In the genomic region with DNA sequence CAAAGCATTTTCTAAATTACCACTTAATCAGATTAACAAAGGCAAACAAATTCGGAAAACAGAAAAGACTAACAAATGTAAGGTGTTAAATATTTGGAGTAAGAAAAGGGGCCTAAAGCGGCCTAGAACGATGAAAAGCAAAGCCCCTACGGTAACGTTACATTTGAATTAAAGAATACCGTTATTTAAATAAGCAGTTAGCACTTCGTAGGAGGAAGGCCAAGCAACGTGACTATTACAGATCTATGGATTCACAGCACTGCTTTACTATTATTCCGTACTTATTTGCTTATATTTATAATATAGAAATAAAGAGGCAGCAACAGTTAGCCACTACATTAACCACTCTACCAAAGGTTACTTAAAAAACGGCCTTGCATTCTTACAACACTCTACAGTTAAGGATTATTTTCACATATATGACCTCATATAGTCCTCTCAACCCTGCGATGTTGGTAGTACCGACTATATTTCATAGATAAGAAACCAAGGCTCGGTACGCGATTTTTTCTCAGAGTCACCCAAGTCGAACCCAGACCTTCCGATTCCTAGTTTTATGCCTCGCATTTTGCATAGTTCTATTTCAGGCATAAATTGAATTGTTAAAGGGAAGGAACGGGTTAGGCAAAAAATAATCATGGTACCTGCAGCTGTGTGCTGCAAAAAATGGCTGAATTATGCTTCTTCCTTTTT, we compare ENCODE assay signal across 8 cellular contexts. TPM values are rescaled to one million over a fixed set of nuclear protein-coding genes. Genes with fewer than 3 reads are reported as not detected.
DNase-seq lines count a peak whose midpoint lies in the region; ATAC-seq, FAIRE-seq and TF ChIP-seq lines count a peak whose summit lies in the region.

No MANE protein-coding gene starts in this region.

- peak overlapping the region; percentile 93 for H3K27ac Mint-ChIP-seq in nephron progenitor cell

- peak; percentile 3 for DNase-seq in stimulated activated CD4-positive, alpha-beta T cell treated with anti-CD3 and anti-CD28 coated beads, Interleukin-15, amount 100 ng/mL, for 24 hours
- no peak for DNase-seq in stimulated activated CD4-positive, alpha-beta T cell treated with anti-CD3 and anti-CD28 coated beads, Interleukin-1b, Interleukin-23, amount 100 ng/mL, for 48 hours
- no peak for DNase-seq in RWPE2 (ENCODE audit: low spot score)
- peak; percentile 49 for DNase-seq in endothelial cell of umbilical vein (ENCODE audit: low read depth, low spot score)
- no peak for DNase-seq in nephron progenitor cell
- no peak for DNase-seq in stimulated activated CD8-positive, alpha-beta memory T cell treated with anti-CD3 and anti-CD28 coated beads, Interleukin-4, amount 100 ng/mL, for 48 hours
- DNase-seq in stimulated activated CD4-positive, alpha-beta T cell treated with anti-CD3 and anti-CD28 coated beads, Interleukin-4, amount 100 ng/mL, for 4 hours, result no peak
- DNase-seq in activated CD4-positive, CD25-positive, alpha-beta regulatory T cell (lab: John Stamatoyannopoulos, UW), result no peak

- H4K20me1 ChIP-seq in endothelial cell of umbilical vein (replicated peaks; ENCODE audit: control insufficient read depth, extremely low read depth, insufficient read depth, low read length), result no peaks in the 10 kb centered on the region

- CTCF ChIA-PET in endothelial cell of umbilical vein (lab: Charles Lee), result no interaction called here

- peaks cover 25% of the 10 kb centered on the region for H3K79me2 ChIP-seq in endothelial cell of umbilical vein (ENCODE audit: control insufficient read depth, insufficient read depth, low read length)

- dilution Hi-C loops in endothelial cell of umbilical vein (cut with MboI; ENCODE audit: extremely low pct_ligation_motif_present, low sequenced_read_pairs), result no loop called here

- H3K27me3 ChIP-seq in RWPE2 (ENCODE audit: insufficient read depth, poor library complexity, severe bottlenecking) (no peaks in the 10 kb centered on the region), endothelial cell of umbilical vein (ENCODE audit: control insufficient read depth in 2 of 2, insufficient read depth in 2 of 2, low read length in 2 of 2) (no peaks in the 10 kb centered on the region)

- peaks cover 33% of the 10 kb centered on the region for H3K36me3 Mint-ChIP-seq in nephron progenitor cell (ENCODE audit: low read depth)

- no peaks in the 10 kb centered on the region for H3K36me3 ChIP-seq in RWPE2 (ENCODE audit: low read depth)
- H3K36me3 ChIP-seq in endothelial cell of umbilical vein (ENCODE audit: control insufficient read depth in 2 of 2, extremely low read depth in 1 of 2, insufficient read depth in 2 of 2, low read length in 2 of 2), result no peaks in the 10 kb centered on the region

- TF ChIP-seq CTCF in RWPE2 (IDR thresholded peaks at IDR 0.05; ENCODE audit: poor library complexity, severe bottlenecking) (no peak), endothelial cell of umbilical vein (IDR thresholded peaks at IDR 0.05; ENCODE audit: extremely low read depth in 1 of 2, insufficient read depth in 1 of 2, low read depth in 1 of 2, low read length in 2 of 2) (no peak), nephron progenitor cell (IDR thresholded peaks at IDR 0.05) (no peak)

- peak; percentile 86 for FAIRE-seq in endothelial cell of umbilical vein (lab: Jason Lieb, UNC)

- no peaks in the 10 kb centered on the region for H3K9me1 ChIP-seq in endothelial cell of umbilical vein (replicated peaks; ENCODE audit: control insufficient read depth, extremely low read depth, insufficient read depth, low read length)

- H3K4me3 ChIP-seq in RWPE2 (ENCODE audit: severe bottlenecking) (peak overlapping the region; percentile 85), endothelial cell of umbilical vein (replicated peaks in 1 of 3; ENCODE audit: insufficient read depth in 1 of 3, low read depth in 1 of 3, low read length in 3 of 3) (peak overlapping the region; percentile 81 to 93 (median 86))

- H2AFZ ChIP-seq in endothelial cell of umbilical vein (ENCODE audit: low read depth, low read length), result no peak overlapping the region

- peak overlapping the region; percentile 91 for H3K4me3 Mint-ChIP-seq in nephron progenitor cell

- no peak for TF ChIP-seq POLR2A in endothelial cell of umbilical vein (IDR thresholded peaks at IDR 0.05; ENCODE audit: low read depth, low read length)

- POLR2A ChIA-PET in endothelial cell of umbilical vein (lab: Charles Lee), result no interaction called here

- no peaks in the 10 kb centered on the region for H3K9me3 Mint-ChIP-seq in nephron progenitor cell

- no peaks in the 10 kb centered on the region for H3K4me1 ChIP-seq in RWPE2 (ENCODE audit: insufficient read depth, poor library complexity, severe bottlenecking)
- H3K4me1 ChIP-seq in endothelial cell of umbilical vein (ENCODE audit: control insufficient read depth, extremely low read depth, insufficient read depth, low read length), result peaks cover 8% of the 10 kb centered on the region

- peaks cover 3% of the 10 kb centered on the region for H3K27me3 Mint-ChIP-seq in nephron progenitor cell (ENCODE audit: low read depth, poor library complexity)

- ATAC-seq in RWPE2 (ENCODE audit: low read depth), result no peak

- H3K27ac ChIP-seq in RWPE2 (ENCODE audit: poor library complexity, severe bottlenecking), result peak overlapping the region; percentile 67
- peak overlapping the region; percentile 53 for H3K27ac ChIP-seq in endothelial cell of umbilical vein (ENCODE audit: insufficient read depth, low read depth, low read length)

- BruUV-seq in endothelial cell of umbilical vein (replicated peaks; lab: Mats Ljungman, UMichigan), result TSS peak; percentile 47

- H3K9ac ChIP-seq in endothelial cell of umbilical vein (replicated peaks; ENCODE audit: extremely low read depth, insufficient read depth, low read length), result peak overlapping the region; percentile 71

- H3K9me3 ChIP-seq in RWPE2 (ENCODE audit: severe bottlenecking) (no peaks in the 10 kb centered on the region), endothelial cell of umbilical vein (replicated peaks; ENCODE audit: control insufficient read depth, insufficient read depth, low read length) (no peaks in the 10 kb centered on the region)

- peaks cover 46% of the 10 kb centered on the region for H3K4me1 Mint-ChIP-seq in nephron progenitor cell

- peak overlapping the region; percentile 93 for H3K4me2 ChIP-seq in endothelial cell of umbilical vein (ENCODE audit: insufficient read depth, low read length)

- intact Hi-C loops in endothelial cell of umbilical vein (cut with micrococcal nuclease), result loop anchor here (2.0 kb wide), 2 partner anchors 31 to 71 kb away; no protein-coding TSS in a partner anchor

TF ChIP-seq in endothelial cell of umbilical vein, 7 proteins besides CTCF, POLR2A, EP300 and RAD21:
- TF ChIP-seq JUN (IDR thresholded peaks at IDR 0.05; ENCODE audit: borderline replicate concordance, insufficient read depth, insufficient read length, low read depth) (no peak), MYC (IDR thresholded peaks at IDR 0.05; ENCODE audit: low read depth, low read length) (no peak), GATA2 (IDR thresholded peaks at IDR 0.05; ENCODE audit: insufficient read depth, insufficient read length, low read depth, low read length) (no peak), EZH2 (IDR thresholded peaks at IDR 0.05; ENCODE audit: borderline replicate concordance, low read depth, low read length, severe bottlenecking) (no peak), POLR2AphosphoS5 (IDR thresholded peaks at IDR 0.05; ENCODE audit: insufficient read depth, low read depth, low read length) (no peak), FOS (IDR thresholded peaks at IDR 0.05; ENCODE audit: borderline replicate concordance, insufficient read depth, low read length) (no peak)
- TF ChIP-seq, protein P1, sequence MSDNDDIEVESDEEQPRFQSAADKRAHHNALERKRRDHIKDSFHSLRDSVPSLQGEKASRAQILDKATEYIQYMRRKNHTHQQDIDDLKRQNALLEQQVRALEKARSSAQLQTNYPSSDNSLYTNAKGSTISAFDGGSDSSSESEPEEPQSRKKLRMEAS (IDR thresholded peaks at IDR 0.05; ENCODE audit: insufficient read depth, insufficient read length), result no peak

RNA-seq across cellular contexts. Expression of a gene that starts 2.9 kb away (rescaled TPM):
- 3.6 TPM in 2 replicates for total RNA-seq in endothelial cell of umbilical vein
- 0.91 and 1.4 TPM in 2 replicates for polyA plus RNA-seq in endothelial cell of umbilical vein
- polyA plus RNA-seq in endothelial cell of umbilical vein (2011; cell fraction: cytosol; rRNA removed), result 1.3 and 1.4 TPM in 2 replicates
- 2.8 and 4.1 TPM in 2 replicates for polyA plus RNA-seq in endothelial cell of umbilical vein (2011; cell fraction: nucleus; rRNA removed)
- polyA plus RNA-seq in endothelial cell of umbilical vein (2012), result 1.9 and 2.4 TPM in 2 replicates
- 3.9 and 5.6 TPM in 2 replicates for polyA minus RNA-seq in endothelial cell of umbilical vein
- polyA minus RNA-seq in endothelial cell of umbilical vein (2011; cell fraction: cytosol; rRNA and poly(A)+ RNA removed), result 17.2 TPM
- polyA minus RNA-seq in endothelial cell of umbilical vein (2011; cell fraction: nucleus; rRNA and poly(A)+ RNA removed), result 5.2 and 7.9 TPM in 2 replicates

RNA-seq across cellular contexts. Expression of a gene that starts 30.6 kb away (rescaled TPM):
- total RNA-seq in endothelial cell of umbilical vein, result 152 and 161 TPM in 2 replicates
- 33.9 and 35.8 TPM in 2 replicates for polyA plus RNA-seq in endothelial cell of umbilical vein
- 58.3 and 59.1 TPM in 2 replicates for polyA plus RNA-seq in endothelial cell of umbilical vein (2011; cell fraction: cytosol; rRNA removed)
- 86.5 and 120 TPM in 2 replicates for polyA plus RNA-seq in endothelial cell of umbilical vein (2011; cell fraction: nucleus; rRNA removed)
- 120 and 137 TPM in 2 replicates for polyA plus RNA-seq in endothelial cell of umbilical vein (2012)
- polyA minus RNA-seq in endothelial cell of umbilical vein, result 100 and 108 TPM in 2 replicates
- polyA minus RNA-seq in endothelial cell of umbilical vein (2011; cell fraction: cytosol; rRNA and poly(A)+ RNA removed), result 1,013 TPM
- 37.7 and 67.4 TPM in 2 replicates for polyA minus RNA-seq in endothelial cell of umbilical vein (2011; cell fraction: nucleus; rRNA and poly(A)+ RNA removed)

Comparison
In these comparisons a context has a peak if more than half of its experiments do, and no peak if none do; other contexts are left out.
1. DNase-seq: peak in stimulated activated CD4-positive, alpha-beta T cell treated with anti-CD3 and anti-CD28 coated beads, Interleukin-15, amount 100 ng/mL, for 24 hours (single experiment) and endothelial cell of umbilical vein (single experiment); none in stimulated activated CD4-positive, alpha-beta T cell treated with anti-CD3 and anti-CD28 coated beads, Interleukin-1b, Interleukin-23, amount 100 ng/mL, for 48 hours (single experiment), RWPE2 (single experiment), nephron progenitor cell (single experiment), stimulated activated CD8-positive, alpha-beta memory T cell treated with anti-CD3 and anti-CD28 coated beads, Interleukin-4, amount 100 ng/mL, for 48 hours (single experiment), stimulated activated CD4-positive, alpha-beta T cell treated with anti-CD3 and anti-CD28 coated beads, Interleukin-4, amount 100 ng/mL, for 4 hours (0 of 2) and activated CD4-positive, CD25-positive, alpha-beta regulatory T cell (0 of 4).